ENCODE assay signal across 16 cellular contexts in the genomic region with DNA sequence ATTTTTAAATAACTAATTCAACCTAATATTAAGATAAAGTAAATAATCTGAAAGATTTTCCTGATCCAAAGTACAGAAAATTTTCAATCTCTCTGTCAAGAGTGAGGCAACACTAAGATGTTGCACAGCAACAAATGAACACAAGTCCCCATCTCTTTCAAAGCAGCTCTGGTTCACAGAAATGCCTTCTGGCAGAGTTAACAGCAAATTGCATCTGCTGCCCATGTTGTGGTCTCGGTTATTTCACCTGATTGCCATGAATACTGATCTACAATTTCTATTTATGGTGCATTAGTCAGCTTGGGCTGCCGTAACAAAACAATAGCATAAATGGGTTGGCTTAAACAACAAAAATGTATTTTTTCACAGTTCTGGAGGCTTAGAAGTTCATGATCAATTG.
"Had no signal": no experiment of that assay in that cellular context is flagged by ENCODE, and none has a peak within 500 bp of the region (broad histone marks: within the 10 kb centered on the region; RNA-seq: fewer than 3 reads in every experiment).

No MANE protein-coding gene starts in this region.

- ATAC-seq: esophagus mucosa; gastrocnemius medialis; stimulated activated effector memory CD8-positive, alpha-beta T cell treated with anti-CD3 and anti-CD28 coated beads, Interleukin-12 subunit alpha, Interleukin-12 subunit beta, amount 100 ng/mL, for 72 hours had no signal

- H3K27ac ChIP-seq: dorsolateral prefrontal cortex, gastrocnemius medialis, hepatocyte, parathyroid adenoma, right atrium auricular region, tibial nerve had no signal

- H3K27ac Mint-ChIP-seq: activated B cell treated with CpG ODN at 0.5 μM for 24 hours; activated CD4-positive, alpha-beta T cell treated with anti-CD3 and anti-CD28 coated beads, Interleukin-2, amount 10 ng/mL, durations not matched to agents 24 days and 14 days; activated naive CD4-positive, alpha-beta T cell treated with anti-CD3 and anti-CD28 coated beads, Interleukin-2, amount 50 U/mL, for 24 hours; stimulated activated effector memory CD8-positive, alpha-beta T cell treated with anti-CD3 and anti-CD28 coated beads, Interleukin-12 subunit alpha, Interleukin-12 subunit beta, amount 100 ng/mL, for 72 hours; T-helper 1 cell treated with Interleukin-12 subunit alpha and Interleukin-12 subunit beta and Interleukin-4 antibody, amounts not matched to agents 30 μg/mL and 1 μg/mL, for 36 hours had no signal

- H3K27me3 Mint-ChIP-seq: activated B cell treated with CpG ODN at 0.5 μM for 24 hours; activated CD4-positive, alpha-beta T cell treated with anti-CD3 and anti-CD28 coated beads, Interleukin-2, amount 10 ng/mL, durations not matched to agents 24 days and 14 days; activated naive CD4-positive, alpha-beta T cell treated with anti-CD3 and anti-CD28 coated beads, Interleukin-2, amount 50 U/mL, for 24 hours had no signal

- H3K9me3 ChIP-seq: gastrocnemius medialis had no signal

- H3K36me3 Mint-ChIP-seq: activated naive CD4-positive, alpha-beta T cell treated with anti-CD3 and anti-CD28 coated beads, Interleukin-2, amount 50 U/mL, for 24 hours; stimulated activated effector memory CD8-positive, alpha-beta T cell treated with anti-CD3 and anti-CD28 coated beads, Interleukin-12 subunit alpha, Interleukin-12 subunit beta, amount 100 ng/mL, for 72 hours had no signal

- H3K4me1 Mint-ChIP-seq: activated B cell treated with CpG ODN at 0.5 μM for 24 hours; activated CD4-positive, alpha-beta T cell treated with anti-CD3 and anti-CD28 coated beads, Interleukin-2, amount 10 ng/mL, durations not matched to agents 24 days and 14 days; activated naive CD4-positive, alpha-beta T cell treated with anti-CD3 and anti-CD28 coated beads, Interleukin-2, amount 50 U/mL, for 24 hours; neural crest cell; stimulated activated effector memory CD8-positive, alpha-beta T cell treated with anti-CD3 and anti-CD28 coated beads, Interleukin-12 subunit alpha, Interleukin-12 subunit beta, amount 100 ng/mL, for 72 hours had no signal

- H3K4me3 ChIP-seq: dorsolateral prefrontal cortex, gastrocnemius medialis, hepatocyte, right atrium auricular region, smooth muscle cell, tibial nerve had no signal

- DNase-seq: activated B cell treated with CpG ODN at 0.5 μM for 24 hours; activated CD4-positive, alpha-beta T cell treated with anti-CD3 and anti-CD28 coated beads, Interleukin-2, amount 10 ng/mL, durations not matched to agents 24 days and 14 days; activated T-cell treated with anti-CD3 and anti-CD28 coated beads for 4 hours; amygdala; dorsolateral prefrontal cortex; gastrocnemius medialis had no signal

- H3K4me1 ChIP-seq: gastrocnemius medialis, parathyroid adenoma, right atrium auricular region, tibial nerve had no signal

- H3K36me3 ChIP-seq: gastrocnemius medialis, right atrium auricular region, tibial nerve had no signal

- H3K4me3 Mint-ChIP-seq: activated B cell treated with CpG ODN at 0.5 μM for 24 hours; activated CD4-positive, alpha-beta T cell treated with anti-CD3 and anti-CD28 coated beads, Interleukin-2, amount 10 ng/mL, durations not matched to agents 24 days and 14 days; activated naive CD4-positive, alpha-beta T cell treated with anti-CD3 and anti-CD28 coated beads, Interleukin-2, amount 50 U/mL, for 24 hours; neural crest cell; stimulated activated effector memory CD8-positive, alpha-beta T cell treated with anti-CD3 and anti-CD28 coated beads, Interleukin-12 subunit alpha, Interleukin-12 subunit beta, amount 100 ng/mL, for 72 hours; T-helper 1 cell treated with Interleukin-12 subunit alpha and Interleukin-12 subunit beta and Interleukin-4 antibody, amounts not matched to agents 30 μg/mL and 1 μg/mL, for 36 hours had no signal

- H3K27me3 ChIP-seq: gastrocnemius medialis, hepatocyte, right atrium auricular region, tibial nerve had no signal
